In genomic region chr12:12379831-12380730, GRCh38 we compare ENCODE assay signal across 1 cellular context.
TF ChIP-seq lines count a peak whose summit lies in the region.

No MANE protein-coding gene starts in this region.

TF ChIP-seq in GM12878, 131 proteins besides CTCF, POLR2A, EP300 and RAD21 (continued from another document):
- TF ChIP-seq EGR1 (IDR thresholded peaks at IDR 0.05; ENCODE audit: borderline replicate concordance in 1 of 2, low read depth in 2 of 2, low read length in 2 of 2): no peak
- TF ChIP-seq MLLT1 (IDR thresholded peaks at IDR 0.05): 0 out of 2 replicates have a peak, but pooled peaks have one; percentile 32
- TF ChIP-seq YY1 (IDR thresholded peaks at IDR 0.05; ENCODE audit: low read depth, low read length): no peak
- TF ChIP-seq SP1 (IDR thresholded peaks at IDR 0.05; ENCODE audit: low read depth, low read length): no peak
- peak; percentile 64; the same call in 1 of the 2 replicates for TF ChIP-seq ZNF687 (IDR thresholded peaks at IDR 0.05)
- TF ChIP-seq HDAC2 (IDR thresholded peaks at IDR 0.05): no peak
- peak; percentile 68 for TF ChIP-seq PKNOX1 (IDR thresholded peaks at IDR 0.05)
- peak; percentile 18 to 48; a peak in 2 of 4 replicates for TF ChIP-seq IKZF2 (IDR thresholded peaks at IDR 0.05)
- TF ChIP-seq ATF3 (IDR thresholded peaks at IDR 0.05; ENCODE audit: borderline replicate concordance, extremely low read depth, low read depth, low read length): no peak
- TF ChIP-seq RUNX3 (IDR thresholded peaks at IDR 0.05; ENCODE audit: low read length): peak; percentile 64; the same call in 1 of the 2 replicates
- no peak for TF ChIP-seq ATF2 (IDR thresholded peaks at IDR 0.05; ENCODE audit: low read length)
- no peak for TF ChIP-seq POLR2AphosphoS5 (IDR thresholded peaks at IDR 0.05; ENCODE audit: low read length)
